9 cellular contexts compared by ENCODE assay signal in genomic region chr6:148177589-148178233, GRCh38.
DNase-seq lines count a peak whose midpoint lies in the region; ATAC-seq and TF ChIP-seq lines count a peak whose summit lies in the region.
"Had no signal": no experiment of that assay in that cellular context is flagged by ENCODE, and none has a peak within 500 bp of the region (broad histone marks: within the 10 kb centered on the region; RNA-seq: fewer than 3 reads in every experiment).

No MANE protein-coding gene starts in this region.

- peaks cover 2% of the 10 kb centered on the region for H3K36me3 Mint-ChIP-seq in progenitor cell of endocrine pancreas (ENCODE audit: insufficient read depth)
- H3K36me3 Mint-ChIP-seq: activated naive CD4-positive, alpha-beta T cell treated with anti-CD3 and anti-CD28 coated beads, Interleukin-2, amount 50 U/mL, for 24 hours had no signal

- peak; percentile 53 for TF ChIP-seq CTCF in progenitor cell of endocrine pancreas (IDR thresholded peaks at IDR 0.05; ENCODE audit: unreplicated experiment)

- ATAC-seq in HG03571 (IDR thresholded peaks at IDR 0.05; ENCODE audit: unreplicated experiment) (no peak), GM18517 (IDR thresholded peaks at IDR 0.05; ENCODE audit: unreplicated experiment) (no peak)

- peaks cover 3% of the 10 kb centered on the region for H3K27me3 Mint-ChIP-seq in progenitor cell of endocrine pancreas

- peak; percentile 13 for DNase-seq in SIG-M5 treated with dmso at 0.1 percent for 504 hours (lab: John Stamatoyannopoulos, UW; ENCODE audit: unreplicated experiment)
- no peak for DNase-seq in SIG-M5 (lab: John Stamatoyannopoulos, UW)
- DNase-seq in NCI-H2029 (lab: John Stamatoyannopoulos, UW): peak; percentile 19
- peak; percentile 3 for DNase-seq in activated T-cell treated with anti-CD3 and anti-CD28 coated beads for 4 hours
- DNase-seq in germinal center (ENCODE audit: low spot score): peak; percentile 7
- no peak for DNase-seq in progenitor cell of endocrine pancreas (ENCODE audit: low spot score, unreplicated experiment)

- no peak overlapping the region for H3K4me3 Mint-ChIP-seq in progenitor cell of endocrine pancreas (ENCODE audit: low read depth)
- H3K4me3 Mint-ChIP-seq: activated naive CD4-positive, alpha-beta T cell treated with anti-CD3 and anti-CD28 coated beads, Interleukin-2, amount 50 U/mL, for 24 hours had no signal

- peaks cover 7% of the 10 kb centered on the region for H3K4me1 Mint-ChIP-seq in progenitor cell of endocrine pancreas (ENCODE audit: low read depth)
- H3K4me1 Mint-ChIP-seq: activated naive CD4-positive, alpha-beta T cell treated with anti-CD3 and anti-CD28 coated beads, Interleukin-2, amount 50 U/mL, for 24 hours had no signal

- H3K27ac Mint-ChIP-seq in progenitor cell of endocrine pancreas: no peak overlapping the region
- H3K27ac Mint-ChIP-seq: activated naive CD4-positive, alpha-beta T cell treated with anti-CD3 and anti-CD28 coated beads, Interleukin-2, amount 50 U/mL, for 24 hours had no signal

- H3K9me3 Mint-ChIP-seq in progenitor cell of endocrine pancreas (ENCODE audit: low read depth): peaks cover 7% of the 10 kb centered on the region
- H3K9me3 Mint-ChIP-seq: activated naive CD4-positive, alpha-beta T cell treated with anti-CD3 and anti-CD28 coated beads, Interleukin-2, amount 50 U/mL, for 24 hours had no signal

Comparison
In these comparisons a context has a peak if more than half of its experiments do, and no peak if none do; other contexts are left out.
1. DNase-seq: peak in SIG-M5 treated with dmso at 0.1 percent for 504 hours (single experiment), NCI-H2029 (single experiment), activated T-cell treated with anti-CD3 and anti-CD28 coated beads for 4 hours (single experiment) and germinal center (single experiment); none in SIG-M5 (single experiment) and progenitor cell of endocrine pancreas (single experiment).